Comparison of ENCODE assay signal across 18 cellular contexts in the genomic region with DNA sequence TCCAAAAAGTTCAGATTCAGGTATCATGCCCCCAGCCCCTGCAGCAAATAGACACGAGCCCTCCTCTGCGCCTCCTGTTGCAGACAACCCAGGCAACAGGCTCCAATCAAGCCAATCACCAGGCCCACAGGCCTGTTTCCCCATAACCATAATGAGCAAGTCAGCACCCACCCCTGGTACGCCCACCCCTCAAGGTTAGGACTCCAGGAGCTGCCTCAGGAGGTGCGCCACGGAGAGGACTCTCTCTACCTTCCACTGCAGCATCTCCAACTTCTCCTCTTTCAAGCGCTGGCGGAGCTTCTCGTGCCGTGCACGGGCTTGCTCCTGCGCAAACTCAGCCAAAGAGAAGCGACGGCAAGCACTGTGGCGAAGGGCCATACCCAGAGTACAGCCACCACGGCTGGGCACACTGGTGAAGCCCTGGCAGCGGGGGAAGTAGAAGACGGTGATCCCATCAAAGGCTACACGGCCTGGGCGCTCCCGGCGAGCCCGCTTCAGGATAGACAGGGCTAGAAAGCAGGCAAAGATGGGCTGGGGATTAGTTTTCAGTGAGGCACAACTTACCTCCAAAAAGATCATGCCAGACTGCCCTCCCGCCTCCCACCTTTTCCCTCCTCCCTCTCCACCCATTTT. TPM values are rescaled to one million over a fixed set of nuclear protein-coding genes. Genes with fewer than 3 reads are reported as not detected.
DNase-seq lines count a peak whose midpoint lies in the region; ATAC-seq lines count a peak whose summit lies in the region.
"Had no signal": no experiment of that assay in that cellular context is flagged by ENCODE, and none has a peak within 500 bp of the region (broad histone marks: within the 10 kb centered on the region; RNA-seq: fewer than 3 reads in every experiment).

No MANE protein-coding gene starts in this region.

- peaks cover 65 to 69% of the 10 kb centered on the region in 2 donors for H3K36me3 Mint-ChIP-seq in activated naive CD4-positive, alpha-beta T cell treated with anti-CD3 and anti-CD28 coated beads, Interleukin-2, amount 50 U/mL, for 72 hours
- H3K36me3 Mint-ChIP-seq in memory B cell = peaks cover 18% of the 10 kb centered on the region
- H3K36me3 Mint-ChIP-seq in stimulated activated naive B cell treated with anti-CD40 and anti-IgM and Interleukin-4, amounts not matched to agents 10 μg/mL and 1 μg/mL and 100 μg/mL, for 72 hours = peaks cover 49 to 76% of the 10 kb centered on the region in 2 donors

- no peak overlapping the region for H3K4me3 Mint-ChIP-seq in memory B cell
- H3K4me3 Mint-ChIP-seq in stimulated activated naive B cell treated with anti-CD40 and anti-IgM and Interleukin-4, amounts not matched to agents 10 μg/mL and 1 μg/mL and 100 μg/mL, for 72 hours = no peak overlapping the region
- H3K4me3 Mint-ChIP-seq: activated T-helper 1 cell treated with anti-CD3 and anti-CD28 coated beads, Interleukin-12 subunit alpha, Interleukin-12 subunit beta, Interleukin-2, Interleukin-4 antibody, amounts not matched to agents 30 ng/mL and 10 ng/mL and 1 ng/mL, durations not matched to agents 14 hours and 24 hours and 36 hours had no signal

- ATAC-seq in activated naive CD4-positive, alpha-beta T cell treated with anti-CD3 and anti-CD28 coated beads, Interleukin-2, amount 50 U/mL, for 72 hours = no peak
- ATAC-seq in memory B cell (ENCODE audit: low read depth) = no peak
- no peak for ATAC-seq in stimulated activated naive B cell treated with anti-CD40 and anti-IgM and Interleukin-4, amounts not matched to agents 10 μg/mL and 1 μg/mL and 100 μg/mL, for 72 hours (replicated peaks)
- no peak for ATAC-seq in GM21515 (IDR thresholded peaks at IDR 0.05; ENCODE audit: unreplicated experiment)
- ATAC-seq: foreskin keratinocyte, left ventricle myocardium superior had no signal

- no peaks in the 10 kb centered on the region for H3K27me3 Mint-ChIP-seq in memory B cell
- no peaks in the 10 kb centered on the region for H3K27me3 Mint-ChIP-seq in stimulated activated naive B cell treated with anti-CD40 and anti-IgM and Interleukin-4, amounts not matched to agents 10 μg/mL and 1 μg/mL and 100 μg/mL, for 72 hours

- H3K27ac Mint-ChIP-seq in activated naive CD4-positive, alpha-beta T cell treated with anti-CD3 and anti-CD28 coated beads, Interleukin-2, amount 50 U/mL, for 72 hours = peak overlapping the region; percentile 62 to 85
- peak overlapping the region; percentile 75 for H3K27ac Mint-ChIP-seq in memory B cell
- peak overlapping the region; percentile 44 for H3K27ac Mint-ChIP-seq in stimulated activated naive B cell treated with anti-CD40 and anti-IgM and Interleukin-4, amounts not matched to agents 10 μg/mL and 1 μg/mL and 100 μg/mL, for 72 hours

- no peaks in the 10 kb centered on the region for H3K9me3 Mint-ChIP-seq in activated naive CD4-positive, alpha-beta T cell treated with anti-CD3 and anti-CD28 coated beads, Interleukin-2, amount 50 U/mL, for 72 hours
- H3K9me3 Mint-ChIP-seq in memory B cell = no peaks in the 10 kb centered on the region
- H3K9me3 Mint-ChIP-seq in stimulated activated naive B cell treated with anti-CD40 and anti-IgM and Interleukin-4, amounts not matched to agents 10 μg/mL and 1 μg/mL and 100 μg/mL, for 72 hours = no peaks in the 10 kb centered on the region
- H3K9me3 Mint-ChIP-seq: activated T-helper 1 cell treated with anti-CD3 and anti-CD28 coated beads, Interleukin-12 subunit alpha, Interleukin-12 subunit beta, Interleukin-2, Interleukin-4 antibody, amounts not matched to agents 30 ng/mL and 10 ng/mL and 1 ng/mL, durations not matched to agents 14 hours and 24 hours and 36 hours had no signal

- no peak for DNase-seq in activated naive CD4-positive, alpha-beta T cell treated with anti-CD3 and anti-CD28 coated beads, Interleukin-2, amount 50 U/mL, for 72 hours (ENCODE audit: low spot score in 2 of 2)
- no peak for DNase-seq in activated naive CD4-positive, alpha-beta T cell (lab: John Stamatoyannopoulos, UW)
- peak; percentile 44 for DNase-seq in activated CD8-positive, alpha-beta memory T cell treated with anti-CD3 and anti-CD28 coated beads, Interleukin-2, amount 50 U/mL, for 48 hours
- DNase-seq in memory B cell (ENCODE audit: low spot score in 2 of 2) (no peak), KBM-7 (no peak), SKM-1 treated with dmso at 0.1 percent for 144 hours (lab: John Stamatoyannopoulos, UW; ENCODE audit: unreplicated experiment) (no peak)
- no peak for DNase-seq in stimulated activated naive B cell treated with anti-CD40 and anti-IgM and Interleukin-4, amounts not matched to agents 10 μg/mL and 1 μg/mL and 100 μg/mL, for 72 hours
- DNase-seq: anterior cingulate cortex, DMS 273 treated with DMSO at 0.1 percent for 48 hours, foreskin keratinocyte, left ventricle myocardium superior, NCI-H187 treated with DMSO at 0.1 percent for 48 hours, SIG-M5, T-helper 9 cell had no signal

- in situ Hi-C loops in KBM-7 (cut with MboI; ENCODE audit: low pct_unique_long_range_greater_than_20kb, low sequenced_read_pairs) = no loop called here

- H3K4me1 Mint-ChIP-seq in memory B cell = peaks cover 60% of the 10 kb centered on the region
- H3K4me1 Mint-ChIP-seq in stimulated activated naive B cell treated with anti-CD40 and anti-IgM and Interleukin-4, amounts not matched to agents 10 μg/mL and 1 μg/mL and 100 μg/mL, for 72 hours = peaks cover 64 to 89% of the 10 kb centered on the region in 2 donors

RNA-seq across cellular contexts. Expression of gene CSRNP1, which starts 8.5 kb away (rescaled TPM):
- 10 to 100 TPM; 72.9 to 87.1 TPM for total RNA-seq in activated naive CD4-positive, alpha-beta T cell treated with anti-CD3 and anti-CD28 coated beads, Interleukin-2, amount 50 U/mL, for 72 hours

RNA-seq across cellular contexts. Expression of gene TTC21A, which starts 37.4 kb away (rescaled TPM):
- total RNA-seq in activated naive CD4-positive, alpha-beta T cell treated with anti-CD3 and anti-CD28 coated beads, Interleukin-2, amount 50 U/mL, for 72 hours = 1 to 10 TPM; 1.6 to 2.5 TPM

RNA-seq across cellular contexts. Expression of gene GORASP1, which starts 37.4 kb away (rescaled TPM):
- 10 to 100 TPM; 19.0 to 22.7 TPM for total RNA-seq in activated naive CD4-positive, alpha-beta T cell treated with anti-CD3 and anti-CD28 coated beads, Interleukin-2, amount 50 U/mL, for 72 hours

RNA-seq across cellular contexts. Expression of gene XIRP1, which starts 47.5 kb away (rescaled TPM):
- 1 to 10 TPM in 1 of 2 donors, under 1 TPM in 1; 0.14 to 4.1 TPM for total RNA-seq in activated naive CD4-positive, alpha-beta T cell treated with anti-CD3 and anti-CD28 coated beads, Interleukin-2, amount 50 U/mL, for 72 hours
- total RNA-seq: foreskin keratinocyte, H4, HT1080 had no signal
